ENCODE assay signal across 1 cellular context in genomic region chr22:23778576-23778900, GRCh38.
TF ChIP-seq lines count a peak whose summit lies in the region.

No MANE protein-coding gene starts in this region.

TF ChIP-seq in H1, 55 proteins besides CTCF, POLR2A, EP300 and RAD21:
- no peak for TF ChIP-seq KDM5A (IDR thresholded peaks at IDR 0.05; ENCODE audit: low read length)
- no peak for TF ChIP-seq SP1 (IDR thresholded peaks at IDR 0.05; ENCODE audit: low read depth, low read length)
TF ChIP-seq in H1: peak in this region for 0.
